Comparison of ENCODE assay signal across 1 cellular context in the genomic region with DNA sequence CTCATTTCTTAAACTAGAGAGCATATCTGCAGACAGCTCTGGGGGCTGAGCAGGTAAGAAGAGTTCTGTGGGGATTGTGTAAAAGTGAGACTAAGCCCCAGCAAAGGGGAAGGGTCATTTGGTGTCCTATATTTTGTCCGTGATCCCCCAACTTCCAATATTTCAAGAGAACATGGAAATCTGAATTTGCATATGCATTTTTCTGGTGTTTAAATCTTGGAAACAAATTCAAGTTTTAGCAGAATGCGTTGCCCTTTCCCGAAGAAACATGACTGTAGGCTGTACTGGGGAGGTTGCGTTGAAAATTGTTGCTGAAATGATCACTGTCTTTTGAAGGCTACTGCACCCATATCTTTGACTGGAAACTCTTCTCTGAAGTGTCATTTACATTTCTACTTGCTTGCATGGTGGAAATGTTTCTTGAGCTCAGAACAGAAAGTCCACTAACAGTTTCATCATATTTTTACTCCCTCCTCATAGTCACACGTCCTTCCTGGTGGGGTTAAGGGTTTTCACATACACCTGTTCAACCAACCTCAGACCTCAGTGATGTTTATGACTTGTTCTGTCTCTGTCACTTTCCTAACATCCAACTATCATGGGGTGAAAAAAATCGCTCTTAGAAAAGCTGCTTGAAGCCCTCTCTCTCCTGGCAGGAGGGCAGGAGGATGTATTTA.
TF ChIP-seq lines count a peak whose summit lies in the region.

No MANE protein-coding gene starts in this region.

TF ChIP-seq in GM12878, 131 proteins besides CTCF, POLR2A, EP300 and RAD21 (continued from another document and continues in another):
- TF ChIP-seq CHD2 (IDR thresholded peaks at IDR 0.05; ENCODE audit: borderline replicate concordance, low read depth, low read length) (peak; percentile 76; the same call in 1 of the 2 replicates), ASH2L (IDR thresholded peaks at IDR 0.05; ENCODE audit: borderline replicate concordance, low read depth) (peak; percentile 14; the same call in 1 of the 2 replicates), SIN3A (IDR thresholded peaks at IDR 0.05; ENCODE audit: low read depth, low read length) (no peak), NFIC (IDR thresholded peaks at IDR 0.05; ENCODE audit: low read depth, low read length) (peak; percentile 52; the same call in 1 of the 2 replicates), RCOR1 (conservative IDR thresholded peaks at IDR 0.05; ENCODE audit: low read depth, low read length) (0 out of 2 replicates have a peak, but pooled peaks have one; percentile 76), BACH1 (IDR thresholded peaks at IDR 0.05; ENCODE audit: borderline replicate concordance) (no peak), RB1 (IDR thresholded peaks at IDR 0.05; ENCODE audit: borderline replicate concordance) (no peak), NFXL1 (IDR thresholded peaks at IDR 0.05; ENCODE audit: borderline replicate concordance) (peak; percentile 38; the same call in 1 of the 2 replicates), GABPA (IDR thresholded peaks at IDR 0.05; ENCODE audit: low read depth) (peak; percentile 17; the same call in 1 of the 2 replicates), TCF3 (IDR thresholded peaks at IDR 0.05; ENCODE audit: borderline replicate concordance, insufficient read depth, low read depth, low read length) (peak; percentile 83; the same call in 1 of the 2 replicates), IRF4 (IDR thresholded peaks at IDR 0.05; ENCODE audit: low read depth, low read length) (0 out of 2 replicates have a peak, but pooled peaks have one; percentile 50), CEBPB (IDR thresholded peaks at IDR 0.05; ENCODE audit: borderline replicate concordance in 1 of 2, low read depth in 2 of 2, low read length in 2 of 2) (no peak), IKZF1 (conservative IDR thresholded peaks at IDR 0.05) (no peak), ZNF274 (IDR thresholded peaks at IDR 0.05; ENCODE audit: insufficient read depth, insufficient read length) (no peak), CREB1 (IDR thresholded peaks at IDR 0.05; ENCODE audit: low read depth) (peak; percentile 91), TCF12 (IDR thresholded peaks at IDR 0.05; ENCODE audit: low read depth, low read length) (peak; percentile 88), FOXM1 (IDR thresholded peaks at IDR 0.05; ENCODE audit: low read depth, low read length) (peak; percentile 49; the same call in 1 of the 2 replicates), KLF5 (IDR thresholded peaks at IDR 0.05; ENCODE audit: partially characterized antibody) (no peak), PAX8 (IDR thresholded peaks at IDR 0.05) (0 out of 2 replicates have a peak, but pooled peaks have one; percentile 22), CBX5 (IDR thresholded peaks at IDR 0.05; ENCODE audit: low read depth) (0 out of 2 replicates have a peak, but pooled peaks have one; percentile 73), POLR2AphosphoS2 (IDR thresholded peaks at IDR 0.05; ENCODE audit: low read depth, low read length) (no peak), MYB (IDR thresholded peaks at IDR 0.05; ENCODE audit: borderline replicate concordance, low read depth, low read length) (peak; percentile 44; the same call in 1 of the 2 replicates), POLR2AphosphoS5 (IDR thresholded peaks at IDR 0.05; ENCODE audit: low read length) (peak; percentile 54; the same call in 1 of the 2 replicates), GATAD2B (conservative IDR thresholded peaks at IDR 0.05; ENCODE audit: low read depth) (0 out of 2 replicates have a peak, but pooled peaks have one; percentile 11), SMAD1 (IDR thresholded peaks at IDR 0.05; ENCODE audit: low read depth, partially characterized antibody) (peak; percentile 56), NBN (IDR thresholded peaks at IDR 0.05) (peak; percentile 73; the same call in 1 of the 2 replicates), IKZF2 (IDR thresholded peaks at IDR 0.05) (peak in 1 of 2 experiments; percentile 82; a peak in 2 of 4 replicates), HDAC2 (IDR thresholded peaks at IDR 0.05) (no peak), TBL1XR1 (IDR thresholded peaks at IDR 0.05; ENCODE audit: low read depth, low read length) (peak; percentile 73; the same call in 1 of the 2 replicates), SMARCA5 (IDR thresholded peaks at IDR 0.05) (peak; percentile 60; the same call in 1 of the 2 replicates)
- TF ChIP-seq, protein P1, sequence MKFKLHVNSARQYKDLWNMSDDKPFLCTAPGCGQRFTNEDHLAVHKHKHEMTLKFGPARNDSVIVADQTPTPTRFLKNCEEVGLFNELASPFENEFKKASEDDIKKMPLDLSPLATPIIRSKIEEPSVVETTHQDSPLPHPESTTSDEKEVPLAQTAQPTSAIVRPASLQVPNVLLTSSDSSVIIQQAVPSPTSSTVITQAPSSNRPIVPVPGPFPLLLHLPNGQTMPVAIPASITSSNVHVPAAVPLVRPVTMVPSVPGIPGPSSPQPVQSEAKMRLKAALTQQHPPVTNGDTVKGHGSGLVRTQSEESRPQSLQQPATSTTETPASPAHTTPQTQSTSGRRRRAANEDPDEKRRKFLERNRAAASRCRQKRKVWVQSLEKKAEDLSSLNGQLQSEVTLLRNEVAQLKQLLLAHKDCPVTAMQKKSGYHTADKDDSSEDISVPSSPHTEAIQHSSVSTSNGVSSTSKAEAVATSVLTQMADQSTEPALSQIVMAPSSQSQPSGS (IDR thresholded peaks at IDR 0.05; ENCODE audit: low read length) = peak; percentile 68
- TF ChIP-seq, protein P2, sequence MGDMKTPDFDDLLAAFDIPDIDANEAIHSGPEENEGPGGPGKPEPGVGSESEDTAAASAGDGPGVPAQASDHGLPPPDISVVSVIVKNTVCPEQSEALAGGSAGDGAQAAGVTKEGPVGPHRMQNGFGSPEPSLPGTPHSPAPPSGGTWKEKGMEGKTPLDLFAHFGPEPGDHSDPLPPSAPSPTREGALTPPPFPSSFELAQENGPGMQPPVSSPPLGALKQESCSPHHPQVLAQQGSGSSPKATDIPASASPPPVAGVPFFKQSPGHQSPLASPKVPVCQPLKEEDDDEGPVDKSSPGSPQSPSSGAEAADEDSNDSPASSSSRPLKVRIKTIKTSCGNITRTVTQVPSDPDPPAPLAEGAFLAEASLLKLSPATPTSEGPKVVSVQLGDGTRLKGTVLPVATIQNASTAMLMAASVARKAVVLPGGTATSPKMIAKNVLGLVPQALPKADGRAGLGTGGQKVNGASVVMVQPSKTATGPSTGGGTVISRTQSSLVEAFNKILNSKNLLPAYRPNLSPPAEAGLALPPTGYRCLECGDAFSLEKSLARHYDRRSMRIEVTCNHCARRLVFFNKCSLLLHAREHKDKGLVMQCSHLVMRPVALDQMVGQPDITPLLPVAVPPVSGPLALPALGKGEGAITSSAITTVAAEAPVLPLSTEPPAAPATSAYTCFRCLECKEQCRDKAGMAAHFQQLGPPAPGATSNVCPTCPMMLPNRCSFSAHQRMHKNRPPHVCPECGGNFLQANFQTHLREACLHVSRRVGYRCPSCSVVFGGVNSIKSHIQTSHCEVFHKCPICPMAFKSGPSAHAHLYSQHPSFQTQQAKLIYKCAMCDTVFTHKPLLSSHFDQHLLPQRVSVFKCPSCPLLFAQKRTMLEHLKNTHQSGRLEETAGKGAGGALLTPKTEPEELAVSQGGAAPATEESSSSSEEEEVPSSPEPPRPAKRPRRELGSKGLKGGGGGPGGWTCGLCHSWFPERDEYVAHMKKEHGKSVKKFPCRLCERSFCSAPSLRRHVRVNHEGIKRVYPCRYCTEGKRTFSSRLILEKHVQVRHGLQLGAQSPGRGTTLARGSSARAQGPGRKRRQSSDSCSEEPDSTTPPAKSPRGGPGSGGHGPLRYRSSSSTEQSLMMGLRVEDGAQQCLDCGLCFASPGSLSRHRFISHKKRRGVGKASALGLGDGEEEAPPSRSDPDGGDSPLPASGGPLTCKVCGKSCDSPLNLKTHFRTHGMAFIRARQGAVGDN (IDR thresholded peaks at IDR 0.05) = peak; percentile 54; the same call in 1 of the 2 replicates
- TF ChIP-seq, protein P3, sequence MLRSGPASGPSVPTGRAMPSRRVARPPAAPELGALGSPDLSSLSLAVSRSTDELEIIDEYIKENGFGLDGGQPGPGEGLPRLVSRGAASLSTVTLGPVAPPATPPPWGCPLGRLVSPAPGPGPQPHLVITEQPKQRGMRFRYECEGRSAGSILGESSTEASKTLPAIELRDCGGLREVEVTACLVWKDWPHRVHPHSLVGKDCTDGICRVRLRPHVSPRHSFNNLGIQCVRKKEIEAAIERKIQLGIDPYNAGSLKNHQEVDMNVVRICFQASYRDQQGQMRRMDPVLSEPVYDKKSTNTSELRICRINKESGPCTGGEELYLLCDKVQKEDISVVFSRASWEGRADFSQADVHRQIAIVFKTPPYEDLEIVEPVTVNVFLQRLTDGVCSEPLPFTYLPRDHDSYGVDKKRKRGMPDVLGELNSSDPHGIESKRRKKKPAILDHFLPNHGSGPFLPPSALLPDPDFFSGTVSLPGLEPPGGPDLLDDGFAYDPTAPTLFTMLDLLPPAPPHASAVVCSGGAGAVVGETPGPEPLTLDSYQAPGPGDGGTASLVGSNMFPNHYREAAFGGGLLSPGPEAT (IDR thresholded peaks at IDR 0.05; ENCODE audit: low read depth) = peak; percentile 57
- TF ChIP-seq, protein P4, sequence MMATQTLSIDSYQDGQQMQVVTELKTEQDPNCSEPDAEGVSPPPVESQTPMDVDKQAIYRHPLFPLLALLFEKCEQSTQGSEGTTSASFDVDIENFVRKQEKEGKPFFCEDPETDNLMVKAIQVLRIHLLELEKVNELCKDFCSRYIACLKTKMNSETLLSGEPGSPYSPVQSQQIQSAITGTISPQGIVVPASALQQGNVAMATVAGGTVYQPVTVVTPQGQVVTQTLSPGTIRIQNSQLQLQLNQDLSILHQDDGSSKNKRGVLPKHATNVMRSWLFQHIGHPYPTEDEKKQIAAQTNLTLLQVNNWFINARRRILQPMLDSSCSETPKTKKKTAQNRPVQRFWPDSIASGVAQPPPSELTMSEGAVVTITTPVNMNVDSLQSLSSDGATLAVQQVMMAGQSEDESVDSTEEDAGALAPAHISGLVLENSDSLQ (IDR thresholded peaks at IDR 0.05) = peak; percentile 53
- TF ChIP-seq, protein P5, sequence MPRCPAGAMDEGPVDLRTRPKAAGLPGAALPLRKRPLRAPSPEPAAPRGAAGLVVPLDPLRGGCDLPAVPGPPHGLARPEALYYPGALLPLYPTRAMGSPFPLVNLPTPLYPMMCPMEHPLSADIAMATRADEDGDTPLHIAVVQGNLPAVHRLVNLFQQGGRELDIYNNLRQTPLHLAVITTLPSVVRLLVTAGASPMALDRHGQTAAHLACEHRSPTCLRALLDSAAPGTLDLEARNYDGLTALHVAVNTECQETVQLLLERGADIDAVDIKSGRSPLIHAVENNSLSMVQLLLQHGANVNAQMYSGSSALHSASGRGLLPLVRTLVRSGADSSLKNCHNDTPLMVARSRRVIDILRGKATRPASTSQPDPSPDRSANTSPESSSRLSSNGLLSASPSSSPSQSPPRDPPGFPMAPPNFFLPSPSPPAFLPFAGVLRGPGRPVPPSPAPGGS (IDR thresholded peaks at IDR 0.05; ENCODE audit: borderline replicate concordance, insufficient read depth, low read depth, low read length, poor library complexity, severe bottlenecking) = peak; percentile 41
- TF ChIP-seq, protein P6, sequence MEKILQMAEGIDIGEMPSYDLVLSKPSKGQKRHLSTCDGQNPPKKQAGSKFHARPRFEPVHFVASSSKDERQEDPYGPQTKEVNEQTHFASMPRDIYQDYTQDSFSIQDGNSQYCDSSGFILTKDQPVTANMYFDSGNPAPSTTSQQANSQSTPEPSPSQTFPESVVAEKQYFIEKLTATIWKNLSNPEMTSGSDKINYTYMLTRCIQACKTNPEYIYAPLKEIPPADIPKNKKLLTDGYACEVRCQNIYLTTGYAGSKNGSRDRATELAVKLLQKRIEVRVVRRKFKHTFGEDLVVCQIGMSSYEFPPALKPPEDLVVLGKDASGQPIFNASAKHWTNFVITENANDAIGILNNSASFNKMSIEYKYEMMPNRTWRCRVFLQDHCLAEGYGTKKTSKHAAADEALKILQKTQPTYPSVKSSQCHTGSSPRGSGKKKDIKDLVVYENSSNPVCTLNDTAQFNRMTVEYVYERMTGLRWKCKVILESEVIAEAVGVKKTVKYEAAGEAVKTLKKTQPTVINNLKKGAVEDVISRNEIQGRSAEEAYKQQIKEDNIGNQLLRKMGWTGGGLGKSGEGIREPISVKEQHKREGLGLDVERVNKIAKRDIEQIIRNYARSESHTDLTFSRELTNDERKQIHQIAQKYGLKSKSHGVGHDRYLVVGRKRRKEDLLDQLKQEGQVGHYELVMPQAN (conservative IDR thresholded peaks at IDR 0.05) = no peak
- TF ChIP-seq, protein P7, sequence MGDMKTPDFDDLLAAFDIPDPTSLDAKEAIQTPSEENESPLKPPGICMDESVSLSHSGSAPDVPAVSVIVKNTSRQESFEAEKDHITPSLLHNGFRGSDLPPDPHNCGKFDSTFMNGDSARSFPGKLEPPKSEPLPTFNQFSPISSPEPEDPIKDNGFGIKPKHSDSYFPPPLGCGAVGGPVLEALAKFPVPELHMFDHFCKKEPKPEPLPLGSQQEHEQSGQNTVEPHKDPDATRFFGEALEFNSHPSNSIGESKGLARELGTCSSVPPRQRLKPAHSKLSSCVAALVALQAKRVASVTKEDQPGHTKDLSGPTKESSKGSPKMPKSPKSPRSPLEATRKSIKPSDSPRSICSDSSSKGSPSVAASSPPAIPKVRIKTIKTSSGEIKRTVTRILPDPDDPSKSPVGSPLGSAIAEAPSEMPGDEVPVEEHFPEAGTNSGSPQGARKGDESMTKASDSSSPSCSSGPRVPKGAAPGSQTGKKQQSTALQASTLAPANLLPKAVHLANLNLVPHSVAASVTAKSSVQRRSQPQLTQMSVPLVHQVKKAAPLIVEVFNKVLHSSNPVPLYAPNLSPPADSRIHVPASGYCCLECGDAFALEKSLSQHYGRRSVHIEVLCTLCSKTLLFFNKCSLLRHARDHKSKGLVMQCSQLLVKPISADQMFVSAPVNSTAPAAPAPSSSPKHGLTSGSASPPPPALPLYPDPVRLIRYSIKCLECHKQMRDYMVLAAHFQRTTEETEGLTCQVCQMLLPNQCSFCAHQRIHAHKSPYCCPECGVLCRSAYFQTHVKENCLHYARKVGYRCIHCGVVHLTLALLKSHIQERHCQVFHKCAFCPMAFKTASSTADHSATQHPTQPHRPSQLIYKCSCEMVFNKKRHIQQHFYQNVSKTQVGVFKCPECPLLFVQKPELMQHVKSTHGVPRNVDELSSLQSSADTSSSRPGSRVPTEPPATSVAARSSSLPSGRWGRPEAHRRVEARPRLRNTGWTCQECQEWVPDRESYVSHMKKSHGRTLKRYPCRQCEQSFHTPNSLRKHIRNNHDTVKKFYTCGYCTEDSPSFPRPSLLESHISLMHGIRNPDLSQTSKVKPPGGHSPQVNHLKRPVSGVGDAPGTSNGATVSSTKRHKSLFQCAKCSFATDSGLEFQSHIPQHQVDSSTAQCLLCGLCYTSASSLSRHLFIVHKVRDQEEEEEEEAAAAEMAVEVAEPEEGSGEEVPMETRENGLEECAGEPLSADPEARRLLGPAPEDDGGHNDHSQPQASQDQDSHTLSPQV (IDR thresholded peaks at IDR 0.05) = no peak
- TF ChIP-seq, protein P8, sequence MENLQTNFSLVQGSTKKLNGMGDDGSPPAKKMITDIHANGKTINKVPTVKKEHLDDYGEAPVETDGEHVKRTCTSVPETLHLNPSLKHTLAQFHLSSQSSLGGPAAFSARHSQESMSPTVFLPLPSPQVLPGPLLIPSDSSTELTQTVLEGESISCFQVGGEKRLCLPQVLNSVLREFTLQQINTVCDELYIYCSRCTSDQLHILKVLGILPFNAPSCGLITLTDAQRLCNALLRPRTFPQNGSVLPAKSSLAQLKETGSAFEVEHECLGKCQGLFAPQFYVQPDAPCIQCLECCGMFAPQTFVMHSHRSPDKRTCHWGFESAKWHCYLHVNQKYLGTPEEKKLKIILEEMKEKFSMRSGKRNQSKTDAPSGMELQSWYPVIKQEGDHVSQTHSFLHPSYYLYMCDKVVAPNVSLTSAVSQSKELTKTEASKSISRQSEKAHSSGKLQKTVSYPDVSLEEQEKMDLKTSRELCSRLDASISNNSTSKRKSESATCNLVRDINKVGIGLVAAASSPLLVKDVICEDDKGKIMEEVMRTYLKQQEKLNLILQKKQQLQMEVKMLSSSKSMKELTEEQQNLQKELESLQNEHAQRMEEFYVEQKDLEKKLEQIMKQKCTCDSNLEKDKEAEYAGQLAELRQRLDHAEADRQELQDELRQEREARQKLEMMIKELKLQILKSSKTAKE (IDR thresholded peaks at IDR 0.05; ENCODE audit: low read depth, poor library complexity, severe bottlenecking) = peak; percentile 54
